Comparison of ENCODE assay signal across 15 cellular contexts in genomic region chr2:97932975-97933662, GRCh38.
DNase-seq lines count a peak whose midpoint lies in the region; ATAC-seq, FAIRE-seq and TF ChIP-seq lines count a peak whose summit lies in the region.
"Had no signal": no experiment of that assay in that cellular context is flagged by ENCODE, and none has a peak within 500 bp of the region (broad histone marks: within the 10 kb centered on the region; RNA-seq: fewer than 3 reads in every experiment).

No MANE protein-coding gene starts in this region.

- peak overlapping the region; percentile 69 for H3K4me2 ChIP-seq in GM12878 (ENCODE audit: control insufficient read depth, insufficient read depth)

- TF ChIP-seq POLR2A in GM12878 (IDR thresholded peaks at IDR 0.05; ENCODE audit: low read depth, low read length), result no peak
- no peak for TF ChIP-seq POLR2A in vagina (IDR thresholded peaks at IDR 0.05)

- H3K27me3 ChIP-seq in GM12878 (replicated peaks in 1 of 2; ENCODE audit: control insufficient read depth in 2 of 2, insufficient read depth in 2 of 2, low read length in 1 of 2), result no peaks in the 10 kb centered on the region
- no peaks in the 10 kb centered on the region for H3K27me3 ChIP-seq in vagina
- H3K27me3 ChIP-seq: SJSA1, uterus had no signal

- H2AFZ ChIP-seq in GM12878 (ENCODE audit: control insufficient read depth, low read depth, low read length), result no peak overlapping the region

- H3K4me1 Mint-ChIP-seq in T-helper 2 cell treated with Interferon-gamma antibody and Interleukin-4, amounts not matched to agents 5 μg/mL and 100 μg/mL, for 36 hours (ENCODE audit: low read depth), result peaks cover 35% of the 10 kb centered on the region

- no peaks in the 10 kb centered on the region; a peak in 1 of 4 replicates for H3K36me3 ChIP-seq in GM12878 (ENCODE audit: control insufficient read depth in 2 of 2, insufficient read depth in 2 of 2, low read length in 1 of 2)
- no peaks in the 10 kb centered on the region for H3K36me3 ChIP-seq in vagina
- H3K36me3 ChIP-seq: left ventricle myocardium inferior, SJSA1, uterus had no signal

- POLR2A ChIA-PET in GM12878 (lab: Charles Lee), result interaction anchor here (0.8 to 3.7 kb wide), 4 partner anchors 18 to 52 kb away, joined by 3 to 13 read pairs (median 6); no protein-coding TSS in a partner anchor

- SMC1A ChIA-PET in GM12878 (lab: Charles Lee; ENCODE audit: uncharacterized antibody, unreplicated experiment), result interaction anchor here (0.8 to 4.8 kb wide), 19 partner anchors 13 to 126 kb away, joined by 3 to 37 read pairs (median 6); no protein-coding TSS in a partner anchor

- ATAC-seq in GM18498 (IDR thresholded peaks at IDR 0.05; ENCODE audit: unreplicated experiment) (peak; percentile 70), GM21619 (IDR thresholded peaks at IDR 0.05; ENCODE audit: unreplicated experiment) (peak; percentile 58), HG03432 (IDR thresholded peaks at IDR 0.05; ENCODE audit: unreplicated experiment) (peak; percentile 56), GM12878 (peak; percentile 75), GM19023 (IDR thresholded peaks at IDR 0.05; ENCODE audit: unreplicated experiment) (no peak)

- H3K4me3 Mint-ChIP-seq in T-helper 2 cell treated with Interferon-gamma antibody and Interleukin-4, amounts not matched to agents 5 μg/mL and 100 μg/mL, for 36 hours, result no peak overlapping the region
- H3K4me3 Mint-ChIP-seq: activated T-helper 1 cell treated with anti-CD3 and anti-CD28 coated beads, Interleukin-12 subunit alpha, Interleukin-12 subunit beta, Interleukin-2, Interleukin-4 antibody, amounts not matched to agents 30 ng/mL and 10 ng/mL and 1 ng/mL, durations not matched to agents 14 hours and 24 hours and 36 hours had no signal

- TF ChIP-seq RAD21 in GM12878 (IDR thresholded peaks at IDR 0.05; ENCODE audit: insufficient read depth, low read depth, low read length), result no peak

- H3K9me3 Mint-ChIP-seq in T-helper 2 cell treated with Interferon-gamma antibody and Interleukin-4, amounts not matched to agents 5 μg/mL and 100 μg/mL, for 36 hours, result peaks cover 4% of the 10 kb centered on the region
- H3K9me3 Mint-ChIP-seq: activated T-helper 1 cell treated with anti-CD3 and anti-CD28 coated beads, Interleukin-12 subunit alpha, Interleukin-12 subunit beta, Interleukin-2, Interleukin-4 antibody, amounts not matched to agents 30 ng/mL and 10 ng/mL and 1 ng/mL, durations not matched to agents 14 hours and 24 hours and 36 hours had no signal

- no peak overlapping the region for H3K9ac ChIP-seq in GM12878 (ENCODE audit: control insufficient read depth, insufficient read depth, low read length)

- peak; percentile 41 for FAIRE-seq in GM12878 (lab: Jason Lieb, UNC)
- FAIRE-seq: small intestine had no signal

- H4K20me1 ChIP-seq in GM12878 (ENCODE audit: control insufficient read depth, insufficient read depth), result no peaks in the 10 kb centered on the region

- DNase-seq in GM12878 (ENCODE audit: low read depth, low spot score), result no peak
- no peak for DNase-seq in vagina (ENCODE audit: extremely low spot score in 2 of 2)
- no peak for DNase-seq in T-helper 2 cell treated with Interferon-gamma antibody and Interleukin-4, amounts not matched to agents 5 μg/mL and 100 μg/mL, for 36 hours (ENCODE audit: low spot score)
- no peak for DNase-seq in cerebellar nuclear complex (lab: John Stamatoyannopoulos, UW)
- DNase-seq: effector memory CD4-positive, alpha-beta T cell; left ventricle myocardium inferior; NCI-H524; small intestine; uterus had no signal

- peaks cover 63% of the 10 kb centered on the region for H3K4me1 ChIP-seq in GM12878 (ENCODE audit: control insufficient read depth, insufficient read depth, low read length)
- H3K4me1 ChIP-seq in vagina, result peaks cover 53% of the 10 kb centered on the region

- TF ChIP-seq EP300 in GM12878 (IDR thresholded peaks at IDR 0.05; ENCODE audit: borderline replicate concordance in 1 of 2, control insufficient read depth in 1 of 2, low read depth in 2 of 2, low read length in 2 of 2), result peak; percentile 37 to 57; a peak in 3 of 4 replicates

- H3K27ac ChIP-seq in GM12878 (ENCODE audit: control insufficient read depth, insufficient read depth) (peak overlapping the region; percentile 46; the same call in 1 of the 2 replicates), vagina (no peak overlapping the region)
- H3K27ac ChIP-seq: left ventricle myocardium inferior, SJSA1, uterus had no signal

- 25% methylated on average over 4 of the region's 4 CpGs for WGBS in GM12878 (ENCODE audit: insufficient coverage, insufficient replicate concordance, low lambda C conversion rate, missing lambda C conversion rate)

- H3K79me2 ChIP-seq in GM12878 (ENCODE audit: control insufficient read depth, insufficient read depth, low read length), result peaks cover 91% of the 10 kb centered on the region

- RAD21 ChIA-PET in GM12878 (lab: Charles Lee; ENCODE audit: unreplicated experiment), result interaction anchor here (1.1 to 4.1 kb wide), 9 partner anchors 17 to 151 kb away, joined by 5 to 36 read pairs (median 13); no protein-coding TSS in a partner anchor

- no peak for TF ChIP-seq CTCF in GM12878 (IDR thresholded peaks at IDR 0.05 in 2 of 3, conservative IDR thresholded peaks at IDR 0.05 in 1 of 3; ENCODE audit: control insufficient read depth in 2 of 3, extremely low read depth in 1 of 3, insufficient read depth in 1 of 3, low read depth in 3 of 3, low read length in 3 of 3)
- TF ChIP-seq CTCF in vagina (IDR thresholded peaks at IDR 0.05), result no peak

- peaks cover 2% of the 10 kb centered on the region for H3K36me3 Mint-ChIP-seq in T-helper 2 cell treated with Interferon-gamma antibody and Interleukin-4, amounts not matched to agents 5 μg/mL and 100 μg/mL, for 36 hours (ENCODE audit: low read depth)

- no peaks in the 10 kb centered on the region for H3K27me3 Mint-ChIP-seq in T-helper 2 cell treated with Interferon-gamma antibody and Interleukin-4, amounts not matched to agents 5 μg/mL and 100 μg/mL, for 36 hours (ENCODE audit: low read depth)

- H3K9me3 ChIP-seq in GM12878 (replicated peaks; ENCODE audit: control insufficient read depth, insufficient read depth, low read length) (no peaks in the 10 kb centered on the region; the same call in 2 of the 3 replicates), vagina (no peaks in the 10 kb centered on the region)
- H3K9me3 ChIP-seq: left ventricle myocardium inferior, SJSA1, uterus had no signal

- no TSS peak for BruUV-seq in GM12878 (replicated peaks; lab: Mats Ljungman, UMichigan)

- CTCF ChIA-PET in GM12878 (lab: Yijun Ruan, JAX), result interaction anchor here (0.8 to 1.8 kb wide), 4 partner anchors 22 to 126 kb away, joined by 3 to 7 read pairs (median 4); no protein-coding TSS in a partner anchor

- in situ Hi-C loops in GM12878 (cut with MboI), result no loop called here

- H3K27ac Mint-ChIP-seq in T-helper 2 cell treated with Interferon-gamma antibody and Interleukin-4, amounts not matched to agents 5 μg/mL and 100 μg/mL, for 36 hours, result no peak overlapping the region
- H3K27ac Mint-ChIP-seq: activated T-helper 1 cell treated with anti-CD3 and anti-CD28 coated beads, Interleukin-12 subunit alpha, Interleukin-12 subunit beta, Interleukin-2, Interleukin-4 antibody, amounts not matched to agents 30 ng/mL and 10 ng/mL and 1 ng/mL, durations not matched to agents 14 hours and 24 hours and 36 hours had no signal

- intact Hi-C loops in GM12878 (cut with micrococcal nuclease; ENCODE audit: unreplicated experiment) (no loop called here), vagina (cut with DNase I) (no loop called here)

- H3K4me3 ChIP-seq in GM12878, result peak overlapping the region; percentile 6; the same call in 1 of the 2 replicates
- H3K4me3 ChIP-seq in vagina, result no peak overlapping the region
- H3K4me3 ChIP-seq: left ventricle myocardium inferior, SJSA1, uterus had no signal

TF ChIP-seq in GM12878, 131 proteins besides CTCF, POLR2A, EP300 and RAD21 (continues in another document):
- TF ChIP-seq IKZF2 (IDR thresholded peaks at IDR 0.05) (peak in 1 of 2 experiments; percentile 14; a peak in 1 of 4 replicates), NR2F1 (conservative IDR thresholded peaks at IDR 0.05) (no peak), ATF3 (IDR thresholded peaks at IDR 0.05; ENCODE audit: borderline replicate concordance, extremely low read depth, low read depth, low read length) (no peak), PBX3 (IDR thresholded peaks at IDR 0.05; ENCODE audit: insufficient replicate concordance, low read depth, low read length) (no peak), CHD2 (IDR thresholded peaks at IDR 0.05; ENCODE audit: borderline replicate concordance, low read depth, low read length) (no peak)
